ENCODE assay signal across 19 cellular contexts in the genomic region with DNA sequence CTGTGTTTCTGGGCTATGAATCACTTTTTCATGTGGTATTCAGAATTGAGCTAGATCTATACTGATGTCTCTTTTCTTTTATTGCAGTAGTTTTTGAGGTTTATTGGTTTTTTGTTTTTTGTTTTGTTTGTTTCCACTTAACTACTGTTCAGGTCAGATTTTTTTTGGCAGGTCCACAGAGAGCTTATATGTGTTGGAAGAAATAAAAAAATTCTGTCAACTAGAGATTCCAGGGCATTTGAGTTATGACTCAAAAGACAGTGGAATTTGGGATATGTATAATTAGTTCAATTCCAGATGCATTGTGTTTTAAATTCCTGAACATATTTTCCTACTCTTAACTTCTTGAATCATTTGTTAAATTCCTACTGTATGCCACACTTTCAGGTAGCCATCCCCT.
DNase-seq lines count a peak whose midpoint lies in the region; TF ChIP-seq lines count a peak whose summit lies in the region.
"Had no signal": no experiment of that assay in that cellular context is flagged by ENCODE, and none has a peak within 500 bp of the region (broad histone marks: within the 10 kb centered on the region; RNA-seq: fewer than 3 reads in every experiment).

No MANE protein-coding gene starts in this region.

- peaks cover 13% of the 10 kb centered on the region for H3K9me3 Mint-ChIP-seq in osteocyte (ENCODE audit: unreplicated experiment)

- no peak overlapping the region for H3K4me3 Mint-ChIP-seq in osteocyte (ENCODE audit: unreplicated experiment)
- H3K4me3 Mint-ChIP-seq: CD14-positive monocyte had no signal

- peak; percentile 7 for DNase-seq in EH (ENCODE audit: low read depth)
- peak; percentile 29 for DNase-seq in HS-5 (ENCODE audit: low read depth)
- DNase-seq in dedifferentiated amniotic fluid mesenchymal stem cell (ENCODE audit: extremely low spot score) = peak; percentile 39
- no peak for DNase-seq in osteocyte (ENCODE audit: extremely low spot score, unreplicated experiment)
- no peak for DNase-seq in NCI-H2196 (lab: John Stamatoyannopoulos, UW; ENCODE audit: unreplicated experiment)
- DNase-seq in COLO829 (ENCODE audit: low spot score) = no peak
- no peak for DNase-seq in effector CD8-positive, alpha-beta T cell (lab: John Stamatoyannopoulos, UW)
- DNase-seq in NCI-H187 (lab: John Stamatoyannopoulos, UW) = no peak
- DNase-seq: COR-L47, DMS153, KG1, NCI-H1048, NCI-H1436 treated with DMSO at 0.1 percent for 48 hours, NCI-H2081, NCI-H510A treated with DMSO at 0.1 percent for 48 hours, Peyer's patch, SHP77, SK-N-SH had no signal

- H3K27me3 Mint-ChIP-seq in osteocyte (ENCODE audit: unreplicated experiment) = no peaks in the 10 kb centered on the region

- no peak for TF ChIP-seq CTCF in osteocyte (IDR thresholded peaks at IDR 0.05)

- peaks cover 2% of the 10 kb centered on the region for H3K36me3 Mint-ChIP-seq in osteocyte (ENCODE audit: unreplicated experiment)
- H3K36me3 Mint-ChIP-seq: CD14-positive monocyte had no signal

- H3K4me1 Mint-ChIP-seq in osteocyte (ENCODE audit: unreplicated experiment) = peaks cover 9% of the 10 kb centered on the region
- H3K4me1 Mint-ChIP-seq: CD14-positive monocyte had no signal

- H3K27ac Mint-ChIP-seq in osteocyte (ENCODE audit: unreplicated experiment) = peak overlapping the region; percentile 2
- H3K27ac Mint-ChIP-seq: CD14-positive monocyte had no signal

Comparison
In these comparisons a context has a peak if more than half of its experiments do, and no peak if none do; other contexts are left out.
1. DNase-seq: peak in EH (single experiment), HS-5 (single experiment) and dedifferentiated amniotic fluid mesenchymal stem cell (single experiment); none in osteocyte (single experiment), NCI-H2196 (single experiment), COLO829 (single experiment), effector CD8-positive, alpha-beta T cell (single experiment) and NCI-H187 (0 of 2).